In the genomic region with DNA sequence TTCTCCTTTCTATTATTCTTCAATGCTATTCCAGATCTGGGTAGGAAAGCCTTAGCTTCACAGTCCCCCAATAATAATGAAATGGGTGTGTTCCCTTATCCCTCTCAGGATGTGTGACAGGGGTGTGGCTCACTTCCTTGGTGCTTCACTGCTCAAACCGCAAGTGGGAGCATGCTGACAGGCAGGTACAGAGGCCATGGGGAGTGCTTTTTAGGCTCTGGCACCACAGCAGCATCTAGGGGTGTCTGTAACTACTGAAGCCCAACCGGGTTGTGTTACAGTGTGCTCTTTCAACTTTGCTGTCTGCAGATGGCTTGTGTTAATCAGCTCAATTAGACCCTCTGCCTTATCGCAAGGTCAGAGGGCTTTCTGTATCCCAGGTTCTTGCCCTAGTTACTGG, we compare ENCODE assay signal across 1 cellular context.
TF ChIP-seq lines count a peak whose summit lies in the region.

No MANE protein-coding gene starts in this region.

TF ChIP-seq in GM23338, 12 proteins besides CTCF, POLR2A, EP300 and RAD21 (continued from another document):
- no peak for TF ChIP-seq STAT1 (IDR thresholded peaks at IDR 0.05; ENCODE audit: unreplicated experiment)
- no peak for TF ChIP-seq CREB1 (CRISPR knock-in tag; IDR thresholded peaks at IDR 0.05; ENCODE audit: low read depth)
- no peak for TF ChIP-seq ZNF462 (CRISPR knock-in tag; IDR thresholded peaks at IDR 0.05)
- no peak for TF ChIP-seq EZH2 (IDR thresholded peaks at IDR 0.05; ENCODE audit: low read depth, unreplicated experiment)
- no peak for TF ChIP-seq EZH2phosphoT487 (IDR thresholded peaks at IDR 0.05; ENCODE audit: unreplicated experiment)
